1 cellular context compared by ENCODE assay signal in the genomic region with DNA sequence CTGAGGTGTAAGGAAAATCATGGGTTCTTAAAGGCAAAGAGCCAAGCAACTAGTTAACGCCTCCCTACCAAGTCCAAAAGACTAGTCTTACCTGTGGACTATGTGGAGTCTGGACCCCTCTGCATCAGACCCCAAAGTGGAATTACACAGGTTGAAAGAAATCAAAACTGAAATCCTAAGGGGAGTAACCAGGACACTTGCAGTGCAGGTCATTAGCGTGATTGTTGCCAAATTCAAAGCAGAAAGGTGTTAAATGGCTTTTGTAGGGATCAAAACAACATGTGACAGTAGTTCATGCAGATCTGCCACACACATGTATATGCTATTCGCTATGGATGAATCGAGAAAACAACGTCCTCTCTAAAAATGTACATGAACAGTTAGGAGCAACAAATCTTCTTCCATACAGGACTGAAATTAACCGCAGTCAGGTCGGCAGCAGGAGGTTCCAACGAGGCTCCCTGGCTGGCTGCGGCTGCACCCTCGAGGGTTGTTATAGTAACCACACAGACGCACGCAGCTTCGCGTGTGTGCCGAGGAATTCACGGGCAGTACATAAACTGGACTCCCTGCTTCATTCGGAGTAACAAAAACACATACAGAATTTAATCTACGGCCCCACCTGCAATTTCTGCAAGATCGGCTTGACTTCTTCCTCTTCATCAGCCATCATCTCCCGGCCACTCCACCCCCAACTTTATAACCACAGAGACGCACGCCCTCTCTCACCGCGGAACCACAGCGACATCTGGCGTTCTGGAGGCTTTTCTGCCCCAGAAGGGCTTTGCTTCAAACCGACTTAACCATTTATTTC.
A peak's percentile ranks its signal among the peaks of the same experiment; 100 is the strongest.
TF ChIP-seq lines count a peak whose summit lies in the region.

A gene with protein sequence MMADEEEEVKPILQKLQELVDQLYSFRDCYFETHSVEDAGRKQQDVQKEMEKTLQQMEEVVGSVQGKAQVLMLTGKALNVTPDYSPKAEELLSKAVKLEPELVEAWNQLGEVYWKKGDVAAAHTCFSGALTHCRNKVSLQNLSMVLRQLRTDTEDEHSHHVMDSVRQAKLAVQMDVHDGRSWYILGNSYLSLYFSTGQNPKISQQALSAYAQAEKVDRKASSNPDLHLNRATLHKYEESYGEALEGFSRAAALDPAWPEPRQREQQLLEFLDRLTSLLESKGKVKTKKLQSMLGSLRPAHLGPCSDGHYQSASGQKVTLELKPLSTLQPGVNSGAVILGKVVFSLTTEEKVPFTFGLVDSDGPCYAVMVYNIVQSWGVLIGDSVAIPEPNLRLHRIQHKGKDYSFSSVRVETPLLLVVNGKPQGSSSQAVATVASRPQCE (minus strand): TSS at position 687 of the 814 bp plus-strand sequence. CDS start 14 bp downstream, at position 673.

TF ChIP-seq in HepG2, 621 proteins besides CTCF, POLR2A, EP300 and RAD21 (continued from another document and continues in another):
- TF ChIP-seq, protein P1, sequence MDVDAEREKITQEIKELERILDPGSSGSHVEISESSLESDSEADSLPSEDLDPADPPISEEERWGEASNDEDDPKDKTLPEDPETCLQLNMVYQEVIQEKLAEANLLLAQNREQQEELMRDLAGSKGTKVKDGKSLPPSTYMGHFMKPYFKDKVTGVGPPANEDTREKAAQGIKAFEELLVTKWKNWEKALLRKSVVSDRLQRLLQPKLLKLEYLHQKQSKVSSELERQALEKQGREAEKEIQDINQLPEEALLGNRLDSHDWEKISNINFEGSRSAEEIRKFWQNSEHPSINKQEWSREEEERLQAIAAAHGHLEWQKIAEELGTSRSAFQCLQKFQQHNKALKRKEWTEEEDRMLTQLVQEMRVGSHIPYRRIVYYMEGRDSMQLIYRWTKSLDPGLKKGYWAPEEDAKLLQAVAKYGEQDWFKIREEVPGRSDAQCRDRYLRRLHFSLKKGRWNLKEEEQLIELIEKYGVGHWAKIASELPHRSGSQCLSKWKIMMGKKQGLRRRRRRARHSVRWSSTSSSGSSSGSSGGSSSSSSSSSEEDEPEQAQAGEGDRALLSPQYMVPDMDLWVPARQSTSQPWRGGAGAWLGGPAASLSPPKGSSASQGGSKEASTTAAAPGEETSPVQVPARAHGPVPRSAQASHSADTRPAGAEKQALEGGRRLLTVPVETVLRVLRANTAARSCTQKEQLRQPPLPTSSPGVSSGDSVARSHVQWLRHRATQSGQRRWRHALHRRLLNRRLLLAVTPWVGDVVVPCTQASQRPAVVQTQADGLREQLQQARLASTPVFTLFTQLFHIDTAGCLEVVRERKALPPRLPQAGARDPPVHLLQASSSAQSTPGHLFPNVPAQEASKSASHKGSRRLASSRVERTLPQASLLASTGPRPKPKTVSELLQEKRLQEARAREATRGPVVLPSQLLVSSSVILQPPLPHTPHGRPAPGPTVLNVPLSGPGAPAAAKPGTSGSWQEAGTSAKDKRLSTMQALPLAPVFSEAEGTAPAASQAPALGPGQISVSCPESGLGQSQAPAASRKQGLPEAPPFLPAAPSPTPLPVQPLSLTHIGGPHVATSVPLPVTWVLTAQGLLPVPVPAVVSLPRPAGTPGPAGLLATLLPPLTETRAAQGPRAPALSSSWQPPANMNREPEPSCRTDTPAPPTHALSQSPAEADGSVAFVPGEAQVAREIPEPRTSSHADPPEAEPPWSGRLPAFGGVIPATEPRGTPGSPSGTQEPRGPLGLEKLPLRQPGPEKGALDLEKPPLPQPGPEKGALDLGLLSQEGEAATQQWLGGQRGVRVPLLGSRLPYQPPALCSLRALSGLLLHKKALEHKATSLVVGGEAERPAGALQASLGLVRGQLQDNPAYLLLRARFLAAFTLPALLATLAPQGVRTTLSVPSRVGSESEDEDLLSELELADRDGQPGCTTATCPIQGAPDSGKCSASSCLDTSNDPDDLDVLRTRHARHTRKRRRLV (CRISPR knock-in tag; IDR thresholded peaks at IDR 0.05): peak; percentile 78; the same call in 1 of the 2 replicates
- TF ChIP-seq, protein P2, sequence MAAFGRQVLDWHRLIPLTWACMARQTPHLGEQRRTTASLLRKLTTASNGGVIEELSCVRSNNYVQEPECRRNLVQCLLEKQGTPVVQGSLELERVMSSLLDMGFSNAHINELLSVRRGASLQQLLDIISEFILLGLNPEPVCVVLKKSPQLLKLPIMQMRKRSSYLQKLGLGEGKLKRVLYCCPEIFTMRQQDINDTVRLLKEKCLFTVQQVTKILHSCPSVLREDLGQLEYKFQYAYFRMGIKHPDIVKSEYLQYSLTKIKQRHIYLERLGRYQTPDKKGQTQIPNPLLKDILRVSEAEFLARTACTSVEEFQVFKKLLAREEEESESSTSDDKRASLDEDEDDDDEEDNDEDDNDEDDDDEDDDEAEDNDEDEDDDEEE (CRISPR knock-in tag; IDR thresholded peaks at IDR 0.05): no peak
- TF ChIP-seq MIER3 (CRISPR knock-in tag; IDR thresholded peaks at IDR 0.05; ENCODE audit: borderline replicate concordance) (peak; percentile 71; the same call in 1 of the 2 replicates), TBX2 (CRISPR knock-in tag; IDR thresholded peaks at IDR 0.05; ENCODE audit: borderline replicate concordance) (no peak; the same call in 1 of the 2 replicates), RFX1 (IDR thresholded peaks at IDR 0.05) (peak; percentile 80), KLF16 (CRISPR knock-in tag; IDR thresholded peaks at IDR 0.05) (peak in 1 of 2 experiments; percentile 85; a peak in 2 of 4 replicates), RFXANK (CRISPR knock-in tag; IDR thresholded peaks at IDR 0.05) (peak; percentile 59; the same call in 1 of the 2 replicates), NR2C2 (CRISPR knock-in tag; IDR thresholded peaks at IDR 0.05; ENCODE audit: borderline replicate concordance) (peak; percentile 52; the same call in 1 of the 2 replicates), ZNF205 (CRISPR knock-in tag; IDR thresholded peaks at IDR 0.05) (0 out of 2 replicates have a peak, but pooled peaks have one; percentile 28), HNRNPH1 (optimal IDR thresholded peaks at IDR 0.05; ENCODE audit: low read depth, low read length) (peak; percentile 77), ZNF431 (CRISPR knock-in tag; IDR thresholded peaks at IDR 0.05; ENCODE audit: borderline replicate concordance, low read depth) (0 out of 2 replicates have a peak, but pooled peaks have one; percentile 35), ZNF367 (CRISPR knock-in tag; IDR thresholded peaks at IDR 0.05; ENCODE audit: borderline replicate concordance) (no peak), ZNF24 (IDR thresholded peaks at IDR 0.05) (peak; percentile 50; the same call in 1 of the 2 replicates), ZKSCAN5 (CRISPR knock-in tag; IDR thresholded peaks at IDR 0.05) (no peak), NFKB2 (CRISPR knock-in tag; IDR thresholded peaks at IDR 0.05; ENCODE audit: borderline replicate concordance) (peak; percentile 67; the same call in 1 of the 2 replicates), SP5 (CRISPR knock-in tag; IDR thresholded peaks at IDR 0.05; ENCODE audit: borderline replicate concordance, low read depth) (peak; percentile 49; the same call in 1 of the 2 replicates), NRL (CRISPR knock-in tag; IDR thresholded peaks at IDR 0.05; ENCODE audit: borderline replicate concordance) (0 out of 2 replicates have a peak, but pooled peaks have one; percentile 32), POGZ (CRISPR knock-in tag; IDR thresholded peaks at IDR 0.05) (peak; percentile 98), THAP11 (CRISPR knock-in tag; IDR thresholded peaks at IDR 0.05) (peak; percentile 86), PHF21A (CRISPR knock-in tag; IDR thresholded peaks at IDR 0.05) (peak; percentile 55; the same call in 1 of the 2 replicates), SOX6 (IDR thresholded peaks at IDR 0.05) (no peak), SOX6 (CRISPR knock-in tag; IDR thresholded peaks at IDR 0.05) (peak; percentile 67; the same call in 1 of the 2 replicates), ZNF20 (CRISPR knock-in tag; IDR thresholded peaks at IDR 0.05) (no peak), HES4 (CRISPR knock-in tag; IDR thresholded peaks at IDR 0.05; ENCODE audit: borderline replicate concordance) (0 out of 2 replicates have a peak, but pooled peaks have one; percentile 30), TAF15 (IDR thresholded peaks at IDR 0.05; ENCODE audit: low read depth, low read length, poor library complexity, severe bottlenecking) (no peak)
- TF ChIP-seq, protein P3, sequence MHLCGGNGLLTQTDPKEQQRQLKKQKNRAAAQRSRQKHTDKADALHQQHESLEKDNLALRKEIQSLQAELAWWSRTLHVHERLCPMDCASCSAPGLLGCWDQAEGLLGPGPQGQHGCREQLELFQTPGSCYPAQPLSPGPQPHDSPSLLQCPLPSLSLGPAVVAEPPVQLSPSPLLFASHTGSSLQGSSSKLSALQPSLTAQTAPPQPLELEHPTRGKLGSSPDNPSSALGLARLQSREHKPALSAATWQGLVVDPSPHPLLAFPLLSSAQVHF (CRISPR knock-in tag; IDR thresholded peaks at IDR 0.05): no peak
- TF ChIP-seq, protein P4, sequence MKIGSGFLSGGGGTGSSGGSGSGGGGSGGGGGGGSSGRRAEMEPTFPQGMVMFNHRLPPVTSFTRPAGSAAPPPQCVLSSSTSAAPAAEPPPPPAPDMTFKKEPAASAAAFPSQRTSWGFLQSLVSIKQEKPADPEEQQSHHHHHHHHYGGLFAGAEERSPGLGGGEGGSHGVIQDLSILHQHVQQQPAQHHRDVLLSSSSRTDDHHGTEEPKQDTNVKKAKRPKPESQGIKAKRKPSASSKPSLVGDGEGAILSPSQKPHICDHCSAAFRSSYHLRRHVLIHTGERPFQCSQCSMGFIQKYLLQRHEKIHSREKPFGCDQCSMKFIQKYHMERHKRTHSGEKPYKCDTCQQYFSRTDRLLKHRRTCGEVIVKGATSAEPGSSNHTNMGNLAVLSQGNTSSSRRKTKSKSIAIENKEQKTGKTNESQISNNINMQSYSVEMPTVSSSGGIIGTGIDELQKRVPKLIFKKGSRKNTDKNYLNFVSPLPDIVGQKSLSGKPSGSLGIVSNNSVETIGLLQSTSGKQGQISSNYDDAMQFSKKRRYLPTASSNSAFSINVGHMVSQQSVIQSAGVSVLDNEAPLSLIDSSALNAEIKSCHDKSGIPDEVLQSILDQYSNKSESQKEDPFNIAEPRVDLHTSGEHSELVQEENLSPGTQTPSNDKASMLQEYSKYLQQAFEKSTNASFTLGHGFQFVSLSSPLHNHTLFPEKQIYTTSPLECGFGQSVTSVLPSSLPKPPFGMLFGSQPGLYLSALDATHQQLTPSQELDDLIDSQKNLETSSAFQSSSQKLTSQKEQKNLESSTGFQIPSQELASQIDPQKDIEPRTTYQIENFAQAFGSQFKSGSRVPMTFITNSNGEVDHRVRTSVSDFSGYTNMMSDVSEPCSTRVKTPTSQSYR (CRISPR knock-in tag; IDR thresholded peaks at IDR 0.05; ENCODE audit: borderline replicate concordance): peak; percentile 96
- TF ChIP-seq, protein P5, sequence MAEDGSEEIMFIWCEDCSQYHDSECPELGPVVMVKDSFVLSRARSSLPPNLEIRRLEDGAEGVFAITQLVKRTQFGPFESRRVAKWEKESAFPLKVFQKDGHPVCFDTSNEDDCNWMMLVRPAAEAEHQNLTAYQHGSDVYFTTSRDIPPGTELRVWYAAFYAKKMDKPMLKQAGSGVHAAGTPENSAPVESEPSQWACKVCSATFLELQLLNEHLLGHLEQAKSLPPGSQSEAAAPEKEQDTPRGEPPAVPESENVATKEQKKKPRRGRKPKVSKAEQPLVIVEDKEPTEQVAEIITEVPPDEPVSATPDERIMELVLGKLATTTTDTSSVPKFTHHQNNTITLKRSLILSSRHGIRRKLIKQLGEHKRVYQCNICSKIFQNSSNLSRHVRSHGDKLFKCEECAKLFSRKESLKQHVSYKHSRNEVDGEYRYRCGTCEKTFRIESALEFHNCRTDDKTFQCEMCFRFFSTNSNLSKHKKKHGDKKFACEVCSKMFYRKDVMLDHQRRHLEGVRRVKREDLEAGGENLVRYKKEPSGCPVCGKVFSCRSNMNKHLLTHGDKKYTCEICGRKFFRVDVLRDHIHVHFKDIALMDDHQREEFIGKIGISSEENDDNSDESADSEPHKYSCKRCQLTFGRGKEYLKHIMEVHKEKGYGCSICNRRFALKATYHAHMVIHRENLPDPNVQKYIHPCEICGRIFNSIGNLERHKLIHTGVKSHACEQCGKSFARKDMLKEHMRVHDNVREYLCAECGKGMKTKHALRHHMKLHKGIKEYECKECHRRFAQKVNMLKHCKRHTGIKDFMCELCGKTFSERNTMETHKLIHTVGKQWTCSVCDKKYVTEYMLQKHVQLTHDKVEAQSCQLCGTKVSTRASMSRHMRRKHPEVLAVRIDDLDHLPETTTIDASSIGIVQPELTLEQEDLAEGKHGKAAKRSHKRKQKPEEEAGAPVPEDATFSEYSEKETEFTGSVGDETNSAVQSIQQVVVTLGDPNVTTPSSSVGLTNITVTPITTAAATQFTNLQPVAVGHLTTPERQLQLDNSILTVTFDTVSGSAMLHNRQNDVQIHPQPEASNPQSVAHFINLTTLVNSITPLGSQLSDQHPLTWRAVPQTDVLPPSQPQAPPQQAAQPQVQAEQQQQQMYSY (CRISPR knock-in tag; IDR thresholded peaks at IDR 0.05): no peak
- TF ChIP-seq, protein P6, sequence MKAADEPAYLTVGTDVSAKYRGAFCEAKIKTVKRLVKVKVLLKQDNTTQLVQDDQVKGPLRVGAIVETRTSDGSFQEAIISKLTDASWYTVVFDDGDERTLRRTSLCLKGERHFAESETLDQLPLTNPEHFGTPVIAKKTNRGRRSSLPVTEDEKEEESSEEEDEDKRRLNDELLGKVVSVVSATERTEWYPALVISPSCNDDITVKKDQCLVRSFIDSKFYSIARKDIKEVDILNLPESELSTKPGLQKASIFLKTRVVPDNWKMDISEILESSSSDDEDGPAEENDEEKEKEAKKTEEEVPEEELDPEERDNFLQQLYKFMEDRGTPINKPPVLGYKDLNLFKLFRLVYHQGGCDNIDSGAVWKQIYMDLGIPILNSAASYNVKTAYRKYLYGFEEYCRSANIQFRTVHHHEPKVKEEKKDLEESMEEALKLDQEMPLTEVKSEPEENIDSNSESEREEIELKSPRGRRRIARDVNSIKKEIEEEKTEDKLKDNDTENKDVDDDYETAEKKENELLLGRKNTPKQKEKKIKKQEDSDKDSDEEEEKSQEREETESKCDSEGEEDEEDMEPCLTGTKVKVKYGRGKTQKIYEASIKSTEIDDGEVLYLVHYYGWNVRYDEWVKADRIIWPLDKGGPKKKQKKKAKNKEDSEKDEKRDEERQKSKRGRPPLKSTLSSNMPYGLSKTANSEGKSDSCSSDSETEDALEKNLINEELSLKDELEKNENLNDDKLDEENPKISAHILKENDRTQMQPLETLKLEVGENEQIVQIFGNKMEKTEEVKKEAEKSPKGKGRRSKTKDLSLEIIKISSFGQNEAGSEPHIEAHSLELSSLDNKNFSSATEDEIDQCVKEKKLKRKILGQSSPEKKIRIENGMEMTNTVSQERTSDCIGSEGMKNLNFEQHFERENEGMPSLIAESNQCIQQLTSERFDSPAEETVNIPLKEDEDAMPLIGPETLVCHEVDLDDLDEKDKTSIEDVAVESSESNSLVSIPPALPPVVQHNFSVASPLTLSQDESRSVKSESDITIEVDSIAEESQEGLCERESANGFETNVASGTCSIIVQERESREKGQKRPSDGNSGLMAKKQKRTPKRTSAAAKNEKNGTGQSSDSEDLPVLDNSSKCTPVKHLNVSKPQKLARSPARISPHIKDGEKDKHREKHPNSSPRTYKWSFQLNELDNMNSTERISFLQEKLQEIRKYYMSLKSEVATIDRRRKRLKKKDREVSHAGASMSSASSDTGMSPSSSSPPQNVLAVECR (CRISPR knock-in tag; IDR thresholded peaks at IDR 0.05; ENCODE audit: borderline replicate concordance): peak; percentile 86
